Comparison of ENCODE assay signal across 1 cellular context in genomic region chr4:89753601-89754066, GRCh38.
A peak's percentile ranks its signal among the peaks of the same experiment; 100 is the strongest.
TF ChIP-seq lines count a peak whose summit lies in the region.

No MANE protein-coding gene starts in this region.

TF ChIP-seq in IMR-90, 13 proteins besides CTCF, POLR2A, EP300 and RAD21 (continued from another document):
- TF ChIP-seq ELK1 (IDR thresholded peaks at IDR 0.05; ENCODE audit: borderline replicate concordance, low read depth, low read length) (no peak), SMC3 (IDR thresholded peaks at IDR 0.05; ENCODE audit: low read depth, low read length) (no peak), BHLHE40 (IDR thresholded peaks at IDR 0.05; ENCODE audit: low read depth, low read length) (peak; percentile 68), CHD1 (IDR thresholded peaks at IDR 0.05; ENCODE audit: low read depth, low read length) (no peak), FOS (IDR thresholded peaks at IDR 0.05; ENCODE audit: low read depth, low read length) (peak; percentile 96), NFE2L2 (IDR thresholded peaks at IDR 0.05; ENCODE audit: low read depth, low read length) (no peak), USF2 (IDR thresholded peaks at IDR 0.05; ENCODE audit: low read depth, low read length) (no peak), MAFK (IDR thresholded peaks at IDR 0.05; ENCODE audit: low read depth, low read length) (no peak), MXI1 (IDR thresholded peaks at IDR 0.05; ENCODE audit: borderline replicate concordance, low read depth, low read length) (no peak)
